ENCODE assay signal across 8 cellular contexts in the genomic region with DNA sequence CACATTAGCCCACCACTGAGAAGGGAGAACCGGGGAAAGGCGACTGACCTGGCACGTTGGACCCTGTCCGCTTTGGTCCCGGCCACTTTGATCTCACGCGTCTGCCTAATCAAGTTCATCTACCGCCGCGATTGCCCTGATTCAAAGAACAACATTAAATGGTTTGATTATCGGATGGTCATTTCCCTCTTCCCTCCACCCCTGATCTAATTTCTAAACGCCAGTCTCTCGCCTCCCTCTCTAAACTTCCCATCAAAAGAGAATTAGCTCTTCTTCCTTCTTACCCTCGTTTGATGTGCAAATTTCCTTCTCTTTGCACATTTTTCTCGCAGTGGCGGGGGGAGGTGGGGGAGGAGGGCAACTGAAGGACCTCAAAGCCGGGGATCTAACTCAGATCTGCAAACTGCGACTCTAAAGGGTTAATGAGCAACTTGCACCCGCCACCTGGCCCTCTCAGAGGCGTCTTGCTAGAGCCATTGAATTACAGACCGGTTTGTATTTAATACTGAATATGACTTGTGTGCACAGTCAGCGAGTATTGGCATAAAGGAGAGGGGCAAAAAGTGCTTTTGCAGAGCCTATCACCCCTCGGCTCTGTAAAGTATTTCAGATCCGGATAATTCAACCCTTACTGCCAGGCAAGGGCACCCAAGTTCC. TPM values are rescaled to one million over a fixed set of nuclear protein-coding genes. Genes with fewer than 3 reads are reported as not detected.
A peak's percentile ranks its signal among the peaks of the same experiment; 100 is the strongest.
DNase-seq lines count a peak whose midpoint lies in the region; ATAC-seq and TF ChIP-seq lines count a peak whose summit lies in the region.

No MANE protein-coding gene starts in this region.

- H3K27ac Mint-ChIP-seq in MCF 10A (ENCODE audit: low read depth, unreplicated experiment): peak overlapping the region; percentile 93
- no peak overlapping the region for H3K27ac Mint-ChIP-seq in activated naive CD4-positive, alpha-beta T cell treated with anti-CD3 and anti-CD28 coated beads, Interleukin-2, amount 50 U/mL, for 72 hours

- intact Hi-C loops in MCF 10A (cut with micrococcal nuclease): loop anchor here (1.0 kb wide), 3 partner anchors 141 to 254 kb away; no protein-coding TSS in a partner anchor
- intact Hi-C loops in left colon (cut with DNase I, micrococcal nuclease): no loop called here

- H3K4me3 ChIP-seq in thoracic aorta: peak overlapping the region; percentile 73

- peaks cover 21% of the 10 kb centered on the region for H3K4me1 Mint-ChIP-seq in MCF 10A (ENCODE audit: insufficient read depth, unreplicated experiment)

- no peaks in the 10 kb centered on the region for H3K9me3 ChIP-seq in thoracic aorta

- H3K27ac ChIP-seq in thoracic aorta: no peak overlapping the region

- H3K36me3 ChIP-seq in thoracic aorta: no peaks in the 10 kb centered on the region

- no peak for TF ChIP-seq CTCF in MCF 10A (IDR thresholded peaks at IDR 0.05; ENCODE audit: unreplicated experiment)
- TF ChIP-seq CTCF in thoracic aorta (IDR thresholded peaks at IDR 0.05): no peak

- H3K4me3 Mint-ChIP-seq in MCF 10A (ENCODE audit: unreplicated experiment): peak overlapping the region; percentile 91

- ATAC-seq in left colon (peak; percentile 36), thoracic aorta (ENCODE audit: insufficient number of reproducible peaks, low FRiP score, low read depth) (no peak), GM21717 (IDR thresholded peaks at IDR 0.05; ENCODE audit: unreplicated experiment) (no peak)
- no peak for ATAC-seq in activated naive CD4-positive, alpha-beta T cell treated with anti-CD3 and anti-CD28 coated beads, Interleukin-2, amount 50 U/mL, for 72 hours

- peaks cover 5 to 17% of the 10 kb centered on the region in 2 donors for H3K4me1 ChIP-seq in thoracic aorta (ENCODE audit: control insufficient read depth in 1 of 2, low read depth in 2 of 2)

- CTCF ChIA-PET in MCF 10A (lab: Yijun Ruan, JAX): interaction anchor here (0.5 to 13.2 kb wide), 35 partner anchors 10 to 1322 kb away, joined by 3 to 389 read pairs (median 3); no protein-coding TSS in a partner anchor

- H3K27me3 ChIP-seq in thoracic aorta (replicated peaks; ENCODE audit: insufficient read depth): no peaks in the 10 kb centered on the region

- H3K27me3 Mint-ChIP-seq in MCF 10A (ENCODE audit: insufficient read depth, unreplicated experiment): no peaks in the 10 kb centered on the region

- POLR2A ChIA-PET in MCF 10A (lab: Yijun Ruan, JAX): interaction anchor here (0.6 to 6.4 kb wide), 11 partner anchors 15 to 253 kb away, joined by 3 to 86 read pairs (median 4); no protein-coding TSS in a partner anchor

- H3K9me3 Mint-ChIP-seq in MCF 10A (ENCODE audit: unreplicated experiment): no peaks in the 10 kb centered on the region
- peaks cover 4 to 5% of the 10 kb centered on the region in 2 donors for H3K9me3 Mint-ChIP-seq in activated naive CD4-positive, alpha-beta T cell treated with anti-CD3 and anti-CD28 coated beads, Interleukin-2, amount 50 U/mL, for 72 hours

- DNase-seq in HPDE6-E6E7 (ENCODE audit: extremely low spot score) (peak; percentile 19), MCF 10A (ENCODE audit: unreplicated experiment) (peak; percentile 8), left colon (peak in 1 of 2 donors; percentile 9), thoracic aorta (ENCODE audit: low spot score) (no peak), amniotic stem cell (lab: John Stamatoyannopoulos, UW) (no peak)
- no peak for DNase-seq in activated CD4-positive, CD25-positive, alpha-beta regulatory T cell treated with anti-CD3 and anti-CD28 coated beads, Interleukin-2, amount 50 U/mL, for 72 hours
- DNase-seq in activated naive CD4-positive, alpha-beta T cell treated with anti-CD3 and anti-CD28 coated beads, Interleukin-2, amount 50 U/mL, for 72 hours (ENCODE audit: low spot score in 2 of 2): no peak

- H3K36me3 Mint-ChIP-seq in MCF 10A (ENCODE audit: insufficient read depth, unreplicated experiment): peaks cover 45% of the 10 kb centered on the region
- H3K36me3 Mint-ChIP-seq in activated naive CD4-positive, alpha-beta T cell treated with anti-CD3 and anti-CD28 coated beads, Interleukin-2, amount 50 U/mL, for 72 hours: peaks cover 15 to 21% of the 10 kb centered on the region in 2 donors

- no TSS peak for BruUV-seq in MCF 10A (replicated peaks; lab: Mats Ljungman, UMichigan)

RNA-seq across cellular contexts. Expression of a gene that starts 0.6 kb away (rescaled TPM):
- total RNA-seq in MCF 10A (2022): 31.8 and 37.4 TPM in 2 replicates
- total RNA-seq in left colon: 1 to 10 TPM in 1 of 2 donors, not detected in 1; 3.2 TPM
- total RNA-seq in thoracic aorta: 1 to 10 TPM in 1 of 2 donors, under 1 TPM in 1; 0.78 to 3.2 TPM
- not detected for total RNA-seq in activated naive CD4-positive, alpha-beta T cell treated with anti-CD3 and anti-CD28 coated beads, Interleukin-2, amount 50 U/mL, for 72 hours

Comparison
In these comparisons a context has a peak if more than half of its experiments do, and no peak if none do; other contexts are left out.
1. DNase-seq: peak in HPDE6-E6E7 (single experiment) and MCF 10A (single experiment); none in thoracic aorta (single experiment), activated CD4-positive, CD25-positive, alpha-beta regulatory T cell treated with anti-CD3 and anti-CD28 coated beads, Interleukin-2, amount 50 U/mL, for 72 hours (single experiment), activated naive CD4-positive, alpha-beta T cell treated with anti-CD3 and anti-CD28 coated beads, Interleukin-2, amount 50 U/mL, for 72 hours (0 of 2) and amniotic stem cell (single experiment).